23 cellular contexts compared by ENCODE assay signal in the genomic region with DNA sequence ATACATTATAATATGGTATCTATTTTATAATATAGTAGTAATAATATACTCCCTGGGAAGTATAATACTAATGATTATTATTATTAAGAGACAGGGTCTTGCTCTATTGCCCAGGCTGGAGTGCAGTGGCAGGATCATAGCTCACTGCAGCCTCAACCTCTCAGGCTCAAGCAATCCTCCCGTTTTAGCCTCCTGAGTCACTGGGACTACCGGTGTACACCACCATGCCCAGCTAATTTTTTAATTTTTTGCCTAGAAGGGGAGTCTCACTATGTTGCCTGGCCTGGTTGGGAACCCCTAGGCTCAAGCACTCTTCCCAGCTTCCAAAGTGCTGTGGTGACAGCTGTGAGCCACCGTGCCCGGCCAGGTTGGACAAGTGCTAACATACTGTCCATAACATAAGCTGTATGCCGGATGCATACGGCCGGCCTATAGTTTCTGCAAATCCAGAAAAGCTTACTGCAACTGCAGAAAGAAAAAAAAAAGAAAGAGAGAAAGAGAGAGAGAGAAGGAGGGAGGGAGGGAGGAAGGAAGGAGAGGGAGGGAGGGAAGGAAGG.
DNase-seq lines count a peak whose midpoint lies in the region; ATAC-seq, FAIRE-seq and TF ChIP-seq lines count a peak whose summit lies in the region.
"Had no signal": no experiment of that assay in that cellular context is flagged by ENCODE, and none has a peak within 500 bp of the region (broad histone marks: within the 10 kb centered on the region; RNA-seq: fewer than 3 reads in every experiment).

No MANE protein-coding gene starts in this region.

- no peak overlapping the region for H3K4me3 Mint-ChIP-seq in activated CD4-positive, alpha-beta T cell treated with anti-CD3 and anti-CD28 coated beads, Interleukin-2, amount 10 ng/mL, durations not matched to agents 7 days and 5 days
- no peak overlapping the region for H3K4me3 Mint-ChIP-seq in central memory CD8-positive, alpha-beta T cell
- no peak overlapping the region for H3K4me3 Mint-ChIP-seq in endothelial cell (ENCODE audit: unreplicated experiment)

- H3K4me1 Mint-ChIP-seq in activated CD4-positive, alpha-beta T cell treated with anti-CD3 and anti-CD28 coated beads, Interleukin-2, amount 10 ng/mL, durations not matched to agents 7 days and 5 days: no peaks in the 10 kb centered on the region
- H3K4me1 Mint-ChIP-seq in central memory CD8-positive, alpha-beta T cell: no peaks in the 10 kb centered on the region
- no peaks in the 10 kb centered on the region for H3K4me1 Mint-ChIP-seq in endothelial cell (ENCODE audit: unreplicated experiment)

- peak; percentile 11 for DNase-seq in activated CD4-positive, alpha-beta T cell treated with anti-CD3 and anti-CD28 coated beads for 48 hours
- DNase-seq in activated CD4-positive, alpha-beta T cell treated with anti-CD3 and anti-CD28 coated beads, Interleukin-2, amount 10 ng/mL, durations not matched to agents 7 days and 5 days: no peak
- peak; percentile 10 for DNase-seq in stimulated activated CD4-positive, alpha-beta T cell treated with anti-CD3 and anti-CD28 coated beads, Interleukin-15, amount 100 ng/mL, for 24 hours
- no peak for DNase-seq in stimulated activated CD4-positive, alpha-beta T cell treated with anti-CD3 and anti-CD28 coated beads, Interleukin-12 subunit alpha, Interleukin-12 subunit beta, amount 100 ng/mL, for 4 hours
- DNase-seq in central memory CD8-positive, alpha-beta T cell (ENCODE audit: low spot score in 2 of 2): no peak
- DNase-seq in urothelium cell line (ENCODE audit: low spot score) (no peak), endothelial cell (ENCODE audit: low spot score) (no peak)
- DNase-seq: 8988T; ACHN; BE2C; Calu3; DMS153; DND-41; NCI-H1694; NCI-H2029 treated with DMSO at 0.1 percent for 48 hours; NCI-H446 treated with DMSO at 0.1 percent for 48 hours; NCI-H526; NCI-H82; NK-92 treated with Interleukin-12 subunit alpha and Interleukin-12 subunit beta, amount 100 ng/mL, for 24 hours; RPMI8226; SHP77 had no signal

- no peak overlapping the region for H3K27ac Mint-ChIP-seq in activated CD4-positive, alpha-beta T cell treated with anti-CD3 and anti-CD28 coated beads, Interleukin-2, amount 10 ng/mL, durations not matched to agents 7 days and 5 days
- H3K27ac Mint-ChIP-seq in central memory CD8-positive, alpha-beta T cell (ENCODE audit: low read depth): peak overlapping the region; percentile 54
- no peak overlapping the region for H3K27ac Mint-ChIP-seq in endothelial cell (ENCODE audit: unreplicated experiment)

- H3K36me3 Mint-ChIP-seq in activated CD4-positive, alpha-beta T cell treated with anti-CD3 and anti-CD28 coated beads, Interleukin-2, amount 10 ng/mL, durations not matched to agents 7 days and 5 days (ENCODE audit: low read depth): no peaks in the 10 kb centered on the region
- H3K36me3 Mint-ChIP-seq in central memory CD8-positive, alpha-beta T cell (ENCODE audit: insufficient read depth): peaks cover 2% of the 10 kb centered on the region
- H3K36me3 Mint-ChIP-seq in endothelial cell (ENCODE audit: low read depth, unreplicated experiment): peaks cover 9% of the 10 kb centered on the region

- no peak for FAIRE-seq in urothelium cell line (lab: Jason Lieb, UNC)
- FAIRE-seq: H54 had no signal

- peaks cover 11% of the 10 kb centered on the region for H3K9me3 Mint-ChIP-seq in activated CD4-positive, alpha-beta T cell treated with anti-CD3 and anti-CD28 coated beads, Interleukin-2, amount 10 ng/mL, durations not matched to agents 7 days and 5 days
- H3K9me3 Mint-ChIP-seq in central memory CD8-positive, alpha-beta T cell: peaks cover 17% of the 10 kb centered on the region
- peaks cover 49% of the 10 kb centered on the region for H3K9me3 Mint-ChIP-seq in endothelial cell (ENCODE audit: unreplicated experiment)

- POLR2A ChIA-PET in activated CD4-positive, alpha-beta T cell treated with anti-CD3 and anti-CD28 coated beads, Interleukin-2, amount 10 ng/mL, durations not matched to agents 7 days and 5 days (lab: Charles Lee): no interaction called here

- H3K27me3 Mint-ChIP-seq in activated CD4-positive, alpha-beta T cell treated with anti-CD3 and anti-CD28 coated beads, Interleukin-2, amount 10 ng/mL, durations not matched to agents 7 days and 5 days: no peaks in the 10 kb centered on the region
- no peaks in the 10 kb centered on the region for H3K27me3 Mint-ChIP-seq in central memory CD8-positive, alpha-beta T cell
- peaks cover 8% of the 10 kb centered on the region for H3K27me3 Mint-ChIP-seq in endothelial cell (ENCODE audit: unreplicated experiment)

- TF ChIP-seq CTCF in endothelial cell (IDR thresholded peaks at IDR 0.05; ENCODE audit: unreplicated experiment): no peak

- CTCF ChIA-PET in activated CD4-positive, alpha-beta T cell treated with anti-CD3 and anti-CD28 coated beads, Interleukin-2, amount 10 ng/mL, durations not matched to agents 7 days and 5 days (lab: Charles Lee): no interaction called here

- no peak for ATAC-seq in central memory CD8-positive, alpha-beta T cell (replicated peaks; ENCODE audit: extremely low read depth, poor library complexity, severe bottlenecking)
- ATAC-seq in GM21367 (IDR thresholded peaks at IDR 0.05; ENCODE audit: unreplicated experiment): no peak

Comparison
In these comparisons a context has a peak if more than half of its experiments do, and no peak if none do; other contexts are left out.
1. DNase-seq: peak in activated CD4-positive, alpha-beta T cell treated with anti-CD3 and anti-CD28 coated beads for 48 hours (single experiment) and stimulated activated CD4-positive, alpha-beta T cell treated with anti-CD3 and anti-CD28 coated beads, Interleukin-15, amount 100 ng/mL, for 24 hours (single experiment); none in activated CD4-positive, alpha-beta T cell treated with anti-CD3 and anti-CD28 coated beads, Interleukin-2, amount 10 ng/mL, durations not matched to agents 7 days and 5 days (single experiment), stimulated activated CD4-positive, alpha-beta T cell treated with anti-CD3 and anti-CD28 coated beads, Interleukin-12 subunit alpha, Interleukin-12 subunit beta, amount 100 ng/mL, for 4 hours (single experiment), central memory CD8-positive, alpha-beta T cell (0 of 2), urothelium cell line (single experiment) and endothelial cell (single experiment).